Comparison of ENCODE assay signal across 8 cellular contexts in genomic region chr2:20642026-20642971, GRCh38. TPM values are rescaled to one million over a fixed set of nuclear protein-coding genes. Genes with fewer than 3 reads are reported as not detected.
DNase-seq lines count a peak whose midpoint lies in the region; ATAC-seq and TF ChIP-seq lines count a peak whose summit lies in the region.

No MANE protein-coding gene starts in this region.

- H3K9ac ChIP-seq in PC-3 (ENCODE audit: low read length): no peak overlapping the region

- H3F3A ChIP-seq in PC-3 (ENCODE audit: low read length, unreplicated experiment): no peaks in the 10 kb centered on the region

- POLR2A ChIA-PET in PC-3 (lab: Charles Lee; ENCODE audit: unreplicated experiment): no interaction called here

- BruUV-seq in PC-3 (replicated peaks; lab: Mats Ljungman, UMichigan): no TSS peak

- TF ChIP-seq CTCF in GM20000 (IDR thresholded peaks at IDR 0.05; ENCODE audit: extremely low read depth, missing control alignments) (peak; percentile 81), PC-3 (conservative IDR thresholded peaks at IDR 0.05; ENCODE audit: low read depth, low read length) (peak; percentile 92), fibroblast of the aortic adventitia (IDR thresholded peaks at IDR 0.05; ENCODE audit: insufficient read depth, low read length) (peak; percentile 97), thoracic aorta (IDR thresholded peaks at IDR 0.05) (peak; percentile 99)

- no peak overlapping the region for H3K4me2 ChIP-seq in PC-3 (ENCODE audit: low read length)

- H3K27ac ChIP-seq in PC-3 (ENCODE audit: low read length) (no peak overlapping the region), thoracic aorta (peak overlapping the region; percentile 98 to 99)

- H3K36me3 Mint-ChIP-seq in activated T-helper 1 cell treated with anti-CD3 and anti-CD28 coated beads, Interleukin-12 subunit alpha, Interleukin-12 subunit beta, Interleukin-2, Interleukin-4 antibody, amounts not matched to agents 30 ng/mL and 10 ng/mL and 1 ng/mL, durations not matched to agents 14 hours and 24 hours and 36 hours (ENCODE audit: low read depth): peaks cover 10% of the 10 kb centered on the region

- intact Hi-C loops in PC-3 (cut with micrococcal nuclease): loop anchor here (2.0 kb wide), 1 partner anchor 199 kb away; no protein-coding TSS in a partner anchor
- intact Hi-C loops in activated T-helper 1 cell treated with anti-CD3 and anti-CD28 coated beads, Interleukin-12 subunit alpha, Interleukin-12 subunit beta, Interleukin-2, Interleukin-4 antibody, amounts not matched to agents 30 ng/mL and 10 ng/mL and 1 ng/mL, durations not matched to agents 14 hours and 24 hours and 36 hours (cut with micrococcal nuclease): loop anchor here (1.0 to 2.0 kb wide), 3 partner anchors 199 to 399 kb away; no protein-coding TSS in a partner anchor

- no peak overlapping the region for H3K4me3 Mint-ChIP-seq in activated T-helper 1 cell treated with anti-CD3 and anti-CD28 coated beads, Interleukin-12 subunit alpha, Interleukin-12 subunit beta, Interleukin-2, Interleukin-4 antibody, amounts not matched to agents 30 ng/mL and 10 ng/mL and 1 ng/mL, durations not matched to agents 14 hours and 24 hours and 36 hours

- no peaks in the 10 kb centered on the region for H3K27me3 Mint-ChIP-seq in activated T-helper 1 cell treated with anti-CD3 and anti-CD28 coated beads, Interleukin-12 subunit alpha, Interleukin-12 subunit beta, Interleukin-2, Interleukin-4 antibody, amounts not matched to agents 30 ng/mL and 10 ng/mL and 1 ng/mL, durations not matched to agents 14 hours and 24 hours and 36 hours (ENCODE audit: insufficient read depth)

- peak; percentile 60 for DNase-seq in DMS114 treated with DMSO at 0.1 percent for 48 hours (lab: John Stamatoyannopoulos, UW; ENCODE audit: unreplicated experiment)
- DNase-seq in GM20000 (ENCODE audit: low spot score): peak; percentile 89
- DNase-seq in PC-3: peak; percentile 74
- peak; percentile 62 for DNase-seq in activated T-helper 1 cell treated with anti-CD3 and anti-CD28 coated beads, Interleukin-12 subunit alpha, Interleukin-12 subunit beta, Interleukin-2, Interleukin-4 antibody, amounts not matched to agents 30 ng/mL and 10 ng/mL and 1 ng/mL, durations not matched to agents 14 hours and 24 hours and 36 hours (ENCODE audit: low spot score)
- peak; percentile 69 for DNase-seq in fibroblast of the aortic adventitia (ENCODE audit: low read depth)
- peak; percentile 62 for DNase-seq in occipital lobe (lab: John Stamatoyannopoulos, UW)
- no peak for DNase-seq in thoracic aorta (ENCODE audit: low spot score)

- H3K4me1 Mint-ChIP-seq in activated T-helper 1 cell treated with anti-CD3 and anti-CD28 coated beads, Interleukin-12 subunit alpha, Interleukin-12 subunit beta, Interleukin-2, Interleukin-4 antibody, amounts not matched to agents 30 ng/mL and 10 ng/mL and 1 ng/mL, durations not matched to agents 14 hours and 24 hours and 36 hours (ENCODE audit: low read depth): no peaks in the 10 kb centered on the region

- peak; percentile 92 for ATAC-seq in HG03571 (IDR thresholded peaks at IDR 0.05; ENCODE audit: unreplicated experiment)
- ATAC-seq in PC-3: peak; percentile 98
- ATAC-seq in thoracic aorta (ENCODE audit: insufficient number of reproducible peaks, low FRiP score, low read depth): peak; percentile 41

- CTCF ChIA-PET in PC-3 (lab: Charles Lee): interaction anchor here (0.6 to 1.1 kb wide), 2 partner anchors 198 kb away, joined by 6 read pairs; no protein-coding TSS in a partner anchor

- no peak overlapping the region for H2AFZ ChIP-seq in PC-3 (ENCODE audit: low read length)

- H3K9me3 Mint-ChIP-seq in activated T-helper 1 cell treated with anti-CD3 and anti-CD28 coated beads, Interleukin-12 subunit alpha, Interleukin-12 subunit beta, Interleukin-2, Interleukin-4 antibody, amounts not matched to agents 30 ng/mL and 10 ng/mL and 1 ng/mL, durations not matched to agents 14 hours and 24 hours and 36 hours: no peaks in the 10 kb centered on the region

- H4K20me1 ChIP-seq in PC-3 (ENCODE audit: low read length): no peaks in the 10 kb centered on the region

- no peak overlapping the region for H3K27ac Mint-ChIP-seq in activated T-helper 1 cell treated with anti-CD3 and anti-CD28 coated beads, Interleukin-12 subunit alpha, Interleukin-12 subunit beta, Interleukin-2, Interleukin-4 antibody, amounts not matched to agents 30 ng/mL and 10 ng/mL and 1 ng/mL, durations not matched to agents 14 hours and 24 hours and 36 hours

- H3K9me3 ChIP-seq in PC-3 (ENCODE audit: low read length) (no peaks in the 10 kb centered on the region), thoracic aorta (no peaks in the 10 kb centered on the region)

- H3K79me2 ChIP-seq in PC-3 (ENCODE audit: low read length): no peaks in the 10 kb centered on the region

- H3K4me1 ChIP-seq in PC-3 (ENCODE audit: insufficient read depth, low read length) (no peaks in the 10 kb centered on the region), thoracic aorta (ENCODE audit: control insufficient read depth in 1 of 2, low read depth in 2 of 2) (peaks cover 33 to 65% of the 10 kb centered on the region in 2 donors)

- no peak overlapping the region for H3K4me3 ChIP-seq in PC-3 (ENCODE audit: low read length)
- H3K4me3 ChIP-seq in fibroblast of the aortic adventitia (ENCODE audit: low read depth, low read length): no peak overlapping the region
- H3K4me3 ChIP-seq in thoracic aorta: peak overlapping the region; percentile 45

- H3K36me3 ChIP-seq in PC-3 (ENCODE audit: low read depth, low read length): no peaks in the 10 kb centered on the region
- peaks cover 37% of the 10 kb centered on the region for H3K36me3 ChIP-seq in thoracic aorta

- no peaks in the 10 kb centered on the region for H3K9me2 ChIP-seq in PC-3 (replicated peaks; ENCODE audit: low read length)

- H3K27me3 ChIP-seq in PC-3 (ENCODE audit: low read length) (no peaks in the 10 kb centered on the region), thoracic aorta (replicated peaks; ENCODE audit: insufficient read depth) (no peaks in the 10 kb centered on the region)

RNA-seq across cellular contexts. Expression of gene HS1BP3, which starts 8.6 kb away (rescaled TPM):
- total RNA-seq in PC-3 (2014; rRNA removed) (17.8 and 19.6 TPM in 2 replicates), fibroblast of the aortic adventitia (ENCODE audit: low replicate concordance) (23.0 and 28.4 TPM in 2 replicates), occipital lobe (10.3 TPM), thoracic aorta (10 to 100 TPM; 40.7 to 65.8 TPM)
- 9.1 and 10.2 TPM in 2 replicates for total RNA-seq in activated T-helper 1 cell treated with anti-CD3 and anti-CD28 coated beads, Interleukin-12 subunit alpha, Interleukin-12 subunit beta, Interleukin-2, Interleukin-4 antibody, amounts not matched to agents 30 ng/mL and 10 ng/mL and 1 ng/mL, durations not matched to agents 14 hours and 24 hours and 36 hours

RNA-seq across cellular contexts. Expression of gene GDF7, which starts 24.6 kb away (rescaled TPM):
- total RNA-seq in PC-3 (2014; rRNA removed): 0.04 TPM in 1 of 2 replicates, not detected in the other
- 0.10 and 0.15 TPM in 2 replicates for total RNA-seq in activated T-helper 1 cell treated with anti-CD3 and anti-CD28 coated beads, Interleukin-12 subunit alpha, Interleukin-12 subunit beta, Interleukin-2, Interleukin-4 antibody, amounts not matched to agents 30 ng/mL and 10 ng/mL and 1 ng/mL, durations not matched to agents 14 hours and 24 hours and 36 hours
- total RNA-seq in fibroblast of the aortic adventitia (ENCODE audit: low replicate concordance): under 0.01 TPM in 1 of 2 replicates, not detected in the other
- total RNA-seq in occipital lobe: 0.16 TPM
- 10 to 100 TPM; 39.7 to 40.7 TPM for total RNA-seq in thoracic aorta

Comparison
In these comparisons a context has a peak if more than half of its experiments do, and no peak if none do; other contexts are left out.
1. ATAC-seq: peak in every context shown above with its lines; median percentile 98 in PC-3; 92 in HG03571; 41 in thoracic aorta.
2. RNA of gene GDF7, which starts 24.6 kb away (total RNA-seq): 39.7 to 40.7 TPM in thoracic aorta; 0.16 TPM in occipital lobe (single experiment), 0.10 to 0.15 TPM in activated T-helper 1 cell treated with anti-CD3 and anti-CD28 coated beads, Interleukin-12 subunit alpha, Interleukin-12 subunit beta, Interleukin-2, Interleukin-4 antibody, amounts not matched to agents 30 ng/mL and 10 ng/mL and 1 ng/mL, durations not matched to agents 14 hours and 24 hours and 36 hours, 0.04 TPM in PC-3 and under 0.01 TPM in fibroblast of the aortic adventitia; every median in the first group is over 10 times any median in the second.
3. Peak in every context shown above with its lines, with median percentiles within 50 percentile points of each other: CTCF ChIP-seq.